ENCODE assay signal across 17 cellular contexts in the genomic region with DNA sequence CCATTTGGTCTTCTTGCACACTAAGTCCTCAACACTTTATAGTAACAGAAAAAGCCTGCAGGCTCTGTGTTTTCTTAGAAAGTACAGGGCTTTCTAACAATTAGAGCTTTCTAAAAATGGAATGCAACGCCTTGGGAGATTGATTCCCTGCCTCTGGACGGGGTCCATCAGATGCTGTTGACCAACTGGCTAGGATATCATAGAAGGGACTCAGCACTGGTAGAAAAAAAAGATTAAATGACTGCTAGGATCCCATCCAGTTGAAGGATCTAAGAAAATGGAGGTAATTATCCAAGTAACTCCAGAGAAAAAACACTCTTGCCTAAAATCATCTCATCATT. TPM values are rescaled to one million over a fixed set of nuclear protein-coding genes. Genes with fewer than 3 reads are reported as not detected.
DNase-seq lines count a peak whose midpoint lies in the region; ATAC-seq and TF ChIP-seq lines count a peak whose summit lies in the region.
"Had no signal": no experiment of that assay in that cellular context is flagged by ENCODE, and none has a peak within 500 bp of the region (broad histone marks: within the 10 kb centered on the region; RNA-seq: fewer than 3 reads in every experiment).

No MANE protein-coding gene starts in this region.

- ATAC-seq in Right ventricle myocardium superior (ENCODE audit: poor library complexity) (peak; percentile 56), left colon (no peak)
- ATAC-seq: GM12878, HepG2 had no signal

- H3K27ac ChIP-seq in left ventricle myocardium inferior (replicated peaks): no peak overlapping the region
- no peak overlapping the region for H3K27ac ChIP-seq in HEK293 (ENCODE audit: extremely low read depth, low read depth, low read length)
- H3K27ac ChIP-seq: BLaER1 treated with 17β-estradiol and CSF1 and Interleukin-3, amounts not matched to agents 10 nM and 100 nM had no signal

- H3K4me3 Mint-ChIP-seq in nephron progenitor cell: no peak overlapping the region
- H3K4me3 Mint-ChIP-seq: CD4-positive, CD25-positive, alpha-beta regulatory T cell had no signal

- no peaks in the 10 kb centered on the region for H3K9me3 ChIP-seq in left ventricle myocardium inferior (replicated peaks)
- no peaks in the 10 kb centered on the region for H3K9me3 ChIP-seq in HEK293 (ENCODE audit: control insufficient read depth, insufficient read depth, low read depth, low read length)
- H3K9me3 ChIP-seq: BLaER1 treated with 17β-estradiol and CSF1 and Interleukin-3, amounts not matched to agents 10 nM and 100 nM had no signal

- peaks cover 3% of the 10 kb centered on the region for H3K27me3 Mint-ChIP-seq in nephron progenitor cell (ENCODE audit: low read depth, poor library complexity)
- H3K27me3 Mint-ChIP-seq: CD4-positive, CD25-positive, alpha-beta regulatory T cell had no signal

- peaks cover 12% of the 10 kb centered on the region for H3K9me3 Mint-ChIP-seq in nephron progenitor cell
- H3K9me3 Mint-ChIP-seq: CD4-positive, CD25-positive, alpha-beta regulatory T cell had no signal

- peaks cover 59% of the 10 kb centered on the region for H3K36me3 Mint-ChIP-seq in nephron progenitor cell (ENCODE audit: low read depth)

- no peak for DNase-seq in Right ventricle myocardium superior
- no peak for DNase-seq in left ventricle myocardium inferior
- DNase-seq in cerebellum (ENCODE audit: low spot score): peak; percentile 34
- DNase-seq in nephron progenitor cell: no peak
- DNase-seq in stimulated activated CD4-positive, alpha-beta T cell treated with anti-CD3 and anti-CD28 coated beads, Interleukin-4, amount 100 ng/mL, for 24 hours: no peak
- DNase-seq in SKM-1 (lab: John Stamatoyannopoulos, UW; ENCODE audit: unreplicated experiment): no peak
- no peak for DNase-seq in left colon
- DNase-seq: 8988T; ACHN; Calu3; CD4-positive, CD25-positive, alpha-beta regulatory T cell; DMS 273 treated with DMSO at 0.1 percent for 48 hours; HCEC 1CT had no signal

- peaks cover 36% of the 10 kb centered on the region for H3K4me1 Mint-ChIP-seq in nephron progenitor cell

- TF ChIP-seq CTCF in left ventricle myocardium inferior (IDR thresholded peaks at IDR 0.05; ENCODE audit: borderline replicate concordance) (no peak), HEK293 (tag by site-specific recombination; IDR thresholded peaks at IDR 0.05) (no peak), nephron progenitor cell (IDR thresholded peaks at IDR 0.05) (no peak)

- peak overlapping the region; percentile 77 for H3K27ac Mint-ChIP-seq in nephron progenitor cell
- H3K27ac Mint-ChIP-seq: CD4-positive, CD25-positive, alpha-beta regulatory T cell had no signal

- no peaks in the 10 kb centered on the region for H3K27me3 ChIP-seq in left ventricle myocardium inferior (ENCODE audit: low read depth)
- H3K27me3 ChIP-seq: BLaER1 treated with 17β-estradiol and CSF1 and Interleukin-3, amounts not matched to agents 10 nM and 100 nM had no signal

- peaks cover 9% of the 10 kb centered on the region for H3K36me3 ChIP-seq in left ventricle myocardium inferior
- peaks cover 0 to 1% of the 10 kb centered on the region in 2 experiments; a peak in 1 of 3 replicates for H3K36me3 ChIP-seq in HEK293 (ENCODE audit: control insufficient read depth in 2 of 2, insufficient read depth in 1 of 2, low read length in 2 of 2)

- CTCF ChIA-PET in HEK293 (lab: Yijun Ruan, JAX): interaction anchor here (0.6 kb wide), 1 partner anchor 1714 kb away, joined by 4 read pairs; no protein-coding TSS in a partner anchor

- H3K4me1 ChIP-seq in left ventricle myocardium inferior (peaks cover 38% of the 10 kb centered on the region), HEK293 (ENCODE audit: control insufficient read depth, insufficient read depth, low read length) (peaks cover 2% of the 10 kb centered on the region; the same call in 1 of the 2 replicates)
- H3K4me1 ChIP-seq: BLaER1 treated with 17β-estradiol and CSF1 and Interleukin-3, amounts not matched to agents 10 nM and 100 nM had no signal

- intact Hi-C loops in Right ventricle myocardium superior (cut with DNase I) (no loop called here), left ventricle myocardium inferior (cut with micrococcal nuclease) (no loop called here), left colon (cut with DNase I, micrococcal nuclease) (no loop called here)

- POLR2A ChIA-PET in HEK293 (lab: Yijun Ruan, JAX): no interaction called here

- H3K4me3 ChIP-seq in left ventricle myocardium inferior (no peak overlapping the region), HEK293 (ENCODE audit: low read depth, low read length) (no peak overlapping the region)
- H3K4me3 ChIP-seq: BLaER1 treated with 17β-estradiol and CSF1 and Interleukin-3, amounts not matched to agents 10 nM and 100 nM; GM12878 had no signal

TF ChIP-seq in HEK293, 187 proteins besides CTCF, POLR2A, EP300 and RAD21:
- no peak for TF ChIP-seq ZNF114 (tag by site-specific recombination; IDR thresholded peaks at IDR 0.05)
- TF ChIP-seq, protein P1, sequence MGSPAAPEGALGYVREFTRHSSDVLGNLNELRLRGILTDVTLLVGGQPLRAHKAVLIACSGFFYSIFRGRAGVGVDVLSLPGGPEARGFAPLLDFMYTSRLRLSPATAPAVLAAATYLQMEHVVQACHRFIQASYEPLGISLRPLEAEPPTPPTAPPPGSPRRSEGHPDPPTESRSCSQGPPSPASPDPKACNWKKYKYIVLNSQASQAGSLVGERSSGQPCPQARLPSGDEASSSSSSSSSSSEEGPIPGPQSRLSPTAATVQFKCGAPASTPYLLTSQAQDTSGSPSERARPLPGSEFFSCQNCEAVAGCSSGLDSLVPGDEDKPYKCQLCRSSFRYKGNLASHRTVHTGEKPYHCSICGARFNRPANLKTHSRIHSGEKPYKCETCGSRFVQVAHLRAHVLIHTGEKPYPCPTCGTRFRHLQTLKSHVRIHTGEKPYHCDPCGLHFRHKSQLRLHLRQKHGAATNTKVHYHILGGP (tag by site-specific recombination; IDR thresholded peaks at IDR 0.05): peak; percentile 72; the same call in 1 of the 2 replicates

RNA-seq across cellular contexts. Expression of a gene that starts 39.5 kb away (rescaled TPM):
- total RNA-seq in Right ventricle myocardium superior (55.3 TPM), left ventricle myocardium inferior (76.4 TPM), cerebellum (48.8 TPM), left colon (10 to 100 TPM; 12.6 to 13.8 TPM)
